In genomic region chr2:10569460-10569859, GRCh38 we compare ENCODE assay signal across 14 cellular contexts.
"Had no signal": no experiment of that assay in that cellular context is flagged by ENCODE, and none has a peak within 500 bp of the region (broad histone marks: within the 10 kb centered on the region; RNA-seq: fewer than 3 reads in every experiment).

No MANE protein-coding gene starts in this region.

- H3K4me1 Mint-ChIP-seq: activated CD4-positive, alpha-beta T cell treated with anti-CD3 and anti-CD28 coated beads for 36 hours had no signal

- H3K27me3 Mint-ChIP-seq: activated CD4-positive, alpha-beta T cell treated with anti-CD3 and anti-CD28 coated beads for 36 hours; brain had no signal

- H3K4me3 Mint-ChIP-seq: activated CD4-positive, alpha-beta T cell treated with anti-CD3 and anti-CD28 coated beads for 36 hours; brain had no signal

- H3K9me3 ChIP-seq: thyroid gland, vagina had no signal

- H3K27me3 ChIP-seq: gastroesophageal sphincter, thyroid gland, vagina had no signal

- H3K4me1 ChIP-seq: gastroesophageal sphincter, thyroid gland, vagina had no signal

- ATAC-seq: activated CD4-positive, alpha-beta T cell treated with anti-CD3 and anti-CD28 coated beads for 36 hours; gastroesophageal sphincter had no signal

- DNase-seq: activated CD4-positive, alpha-beta T cell treated with anti-CD3 and anti-CD28 coated beads for 36 hours; activated effector memory CD4-positive, alpha-beta T cell treated with anti-CD3 and anti-CD28 coated beads, Interleukin-2, amount 50 U/mL, for 16 hours; effector memory CD4-positive, alpha-beta T cell; kidney; left ventricle myocardium inferior; mesenchymal stem cell; retina; stimulated activated CD4-positive, alpha-beta T cell treated with anti-CD3 and anti-CD28 coated beads, Interleukin-4, amount 100 ng/mL, for 4 hours; thyroid gland had no signal

- H3K4me3 ChIP-seq: gastroesophageal sphincter, left ventricle myocardium inferior, skin epidermis, thyroid gland, vagina had no signal

- H3K27ac ChIP-seq: gastroesophageal sphincter, left ventricle myocardium inferior, skin epidermis, thyroid gland, vagina, VCaP had no signal
